Comparison of ENCODE assay signal across 1 cellular context in the genomic region with DNA sequence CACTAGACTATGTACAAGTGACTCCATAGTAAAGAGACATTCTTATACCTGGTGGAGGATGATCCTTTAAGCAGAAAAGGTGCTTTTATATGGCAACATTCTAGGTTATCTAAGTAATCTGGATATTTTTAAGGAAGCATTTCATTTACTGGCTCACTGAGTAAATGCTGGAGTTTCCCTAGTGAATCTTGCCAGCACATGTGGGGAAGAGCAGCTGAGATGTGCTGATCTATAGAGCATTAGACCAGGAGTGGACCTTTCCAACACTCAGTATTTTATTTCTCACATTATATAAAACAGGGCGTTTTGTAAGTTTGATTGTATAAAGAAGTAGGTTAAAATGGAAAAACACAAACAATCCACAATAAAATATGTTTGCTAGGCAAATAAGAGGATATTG.
TF ChIP-seq lines count a peak whose summit lies in the region.

No MANE protein-coding gene starts in this region.

TF ChIP-seq in A549, 52 proteins besides CTCF, POLR2A, EP300 and RAD21 (continued from another document):
- TF ChIP-seq, protein P1, sequence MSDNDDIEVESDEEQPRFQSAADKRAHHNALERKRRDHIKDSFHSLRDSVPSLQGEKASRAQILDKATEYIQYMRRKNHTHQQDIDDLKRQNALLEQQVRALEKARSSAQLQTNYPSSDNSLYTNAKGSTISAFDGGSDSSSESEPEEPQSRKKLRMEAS (IDR thresholded peaks at IDR 0.05): no peak
- TF ChIP-seq RCOR1 (IDR thresholded peaks at IDR 0.05; ENCODE audit: low read depth, low read length): no peak
- TF ChIP-seq HEYL (CRISPR knock-in tag; IDR thresholded peaks at IDR 0.05): no peak
- TF ChIP-seq CBX8 (IDR thresholded peaks at IDR 0.05): no peak
- TF ChIP-seq FOSL2 (IDR thresholded peaks at IDR 0.05): no peak
- no peak for TF ChIP-seq FOSL2 (CRISPR knock-in tag; IDR thresholded peaks at IDR 0.05)
- TF ChIP-seq KDM5A (IDR thresholded peaks at IDR 0.05): no peak
- TF ChIP-seq RNF2 (IDR thresholded peaks at IDR 0.05; ENCODE audit: borderline replicate concordance, low read depth): no peak
- no peak for TF ChIP-seq CHD4 (IDR thresholded peaks at IDR 0.05; ENCODE audit: borderline replicate concordance)
- TF ChIP-seq, protein P2, sequence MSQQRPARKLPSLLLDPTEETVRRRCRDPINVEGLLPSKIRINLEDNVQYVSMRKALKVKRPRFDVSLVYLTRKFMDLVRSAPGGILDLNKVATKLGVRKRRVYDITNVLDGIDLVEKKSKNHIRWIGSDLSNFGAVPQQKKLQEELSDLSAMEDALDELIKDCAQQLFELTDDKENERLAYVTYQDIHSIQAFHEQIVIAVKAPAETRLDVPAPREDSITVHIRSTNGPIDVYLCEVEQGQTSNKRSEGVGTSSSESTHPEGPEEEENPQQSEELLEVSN (IDR thresholded peaks at IDR 0.05; ENCODE audit: borderline replicate concordance, low read depth): no peak
- TF ChIP-seq, protein P3, sequence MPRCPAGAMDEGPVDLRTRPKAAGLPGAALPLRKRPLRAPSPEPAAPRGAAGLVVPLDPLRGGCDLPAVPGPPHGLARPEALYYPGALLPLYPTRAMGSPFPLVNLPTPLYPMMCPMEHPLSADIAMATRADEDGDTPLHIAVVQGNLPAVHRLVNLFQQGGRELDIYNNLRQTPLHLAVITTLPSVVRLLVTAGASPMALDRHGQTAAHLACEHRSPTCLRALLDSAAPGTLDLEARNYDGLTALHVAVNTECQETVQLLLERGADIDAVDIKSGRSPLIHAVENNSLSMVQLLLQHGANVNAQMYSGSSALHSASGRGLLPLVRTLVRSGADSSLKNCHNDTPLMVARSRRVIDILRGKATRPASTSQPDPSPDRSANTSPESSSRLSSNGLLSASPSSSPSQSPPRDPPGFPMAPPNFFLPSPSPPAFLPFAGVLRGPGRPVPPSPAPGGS (IDR thresholded peaks at IDR 0.05): no peak
- TF ChIP-seq CEBPB (IDR thresholded peaks at IDR 0.05): no peak
- TF ChIP-seq MYC (IDR thresholded peaks at IDR 0.05; ENCODE audit: borderline replicate concordance, low read length): no peak
- no peak for TF ChIP-seq FOXS1 (CRISPR knock-in tag; IDR thresholded peaks at IDR 0.05)
- no peak for TF ChIP-seq MAFK (IDR thresholded peaks at IDR 0.05; ENCODE audit: partially characterized antibody)
